19 cellular contexts compared by ENCODE assay signal in the genomic region with DNA sequence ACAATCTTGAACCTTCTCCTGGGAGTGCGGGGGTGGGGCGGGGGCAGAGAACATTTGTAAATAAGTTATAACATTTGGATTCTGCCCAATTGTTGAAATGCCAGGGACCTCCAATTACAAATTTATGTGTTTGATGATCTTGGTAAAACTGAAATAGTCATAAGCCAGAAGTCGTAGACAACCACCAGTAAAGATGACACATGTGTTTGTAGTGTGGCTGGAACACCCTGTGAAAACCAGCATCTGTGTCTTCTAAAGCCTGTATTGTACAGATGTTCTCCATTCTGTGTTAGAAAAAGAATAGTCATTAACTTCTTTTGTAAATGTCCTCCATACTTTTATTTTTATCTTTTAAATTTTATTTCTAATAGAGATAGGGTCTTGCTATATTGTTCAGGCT.
"Had no signal": no experiment of that assay in that cellular context is flagged by ENCODE, and none has a peak within 500 bp of the region (broad histone marks: within the 10 kb centered on the region; RNA-seq: fewer than 3 reads in every experiment).

No MANE protein-coding gene starts in this region.

- ATAC-seq: activated naive CD4-positive, alpha-beta T cell treated with anti-CD3 and anti-CD28 coated beads, Interleukin-2, amount 50 U/mL, for 72 hours; effector memory CD8-positive, alpha-beta T cell; left lung had no signal

- H3K36me3 ChIP-seq: cardiac muscle cell, left lung, uterus had no signal

- H3K4me1 Mint-ChIP-seq: nephron progenitor cell had no signal

- H3K27me3 Mint-ChIP-seq: effector memory CD8-positive, alpha-beta T cell had no signal

- H3K27ac ChIP-seq: cardiac muscle cell, left lung, tibial nerve, uterus, VCaP had no signal

- H3K9me3 ChIP-seq: uterus had no signal

- DNase-seq: activated CD4-positive, alpha-beta T cell treated with anti-CD3 and anti-CD28 coated beads, Interleukin-2, amount 50 U/mL, for 1 hour; activated CD4-positive, CD25-positive, alpha-beta regulatory T cell treated with anti-CD3 and anti-CD28 coated beads, Interleukin-2, amount 50 U/mL, for 72 hours; activated gamma-delta T cell treated with Interleukin-2 at 50 U/mL for 16 hours; dermis blood vessel endothelial cell; effector memory CD8-positive, alpha-beta T cell; foreskin melanocyte; left lung; midbrain; nephron progenitor cell; nucleus accumbens; stimulated activated CD4-positive, alpha-beta T cell treated with anti-CD3 and anti-CD28 coated beads, Interleukin-2, amount 100 ng/mL, for 24 hours; stimulated activated naive CD4-positive, alpha-beta T cell treated with Interleukin-2 at 50 U/mL for 16 hours; uterus had no signal

- H3K4me3 ChIP-seq: cardiac muscle cell, left lung, tibial nerve, uterus had no signal

- H3K9me3 Mint-ChIP-seq: activated naive CD4-positive, alpha-beta T cell treated with anti-CD3 and anti-CD28 coated beads, Interleukin-2, amount 50 U/mL, for 72 hours; effector memory CD8-positive, alpha-beta T cell had no signal

- H3K4me1 ChIP-seq: uterus had no signal

- FAIRE-seq: keratinocyte had no signal

- H3K27ac Mint-ChIP-seq: activated naive CD4-positive, alpha-beta T cell treated with anti-CD3 and anti-CD28 coated beads, Interleukin-2, amount 50 U/mL, for 72 hours; activated T-helper 1 cell treated with anti-CD3 and anti-CD28 coated beads, Interleukin-12 subunit alpha, Interleukin-12 subunit beta, Interleukin-2, Interleukin-4 antibody, amounts not matched to agents 30 ng/mL and 10 ng/mL and 1 ng/mL, durations not matched to agents 14 hours and 24 hours and 36 hours had no signal

- H3K4me3 Mint-ChIP-seq: activated T-helper 1 cell treated with anti-CD3 and anti-CD28 coated beads, Interleukin-12 subunit alpha, Interleukin-12 subunit beta, Interleukin-2, Interleukin-4 antibody, amounts not matched to agents 30 ng/mL and 10 ng/mL and 1 ng/mL, durations not matched to agents 14 hours and 24 hours and 36 hours; nephron progenitor cell had no signal
